22 cellular contexts compared by ENCODE assay signal in genomic region chr1:62198781-62199125, GRCh38. TPM values are rescaled to one million over a fixed set of nuclear protein-coding genes. Genes with fewer than 3 reads are reported as not detected.
DNase-seq lines count a peak whose midpoint lies in the region; ATAC-seq, FAIRE-seq and TF ChIP-seq lines count a peak whose summit lies in the region.
"Had no signal": no experiment of that assay in that cellular context is flagged by ENCODE, and none has a peak within 500 bp of the region (broad histone marks: within the 10 kb centered on the region; RNA-seq: fewer than 3 reads in every experiment).

No MANE protein-coding gene starts in this region.

- no peak for FAIRE-seq in frontal cortex (lab: Jason Lieb, UNC)
- FAIRE-seq: A204.1, GM12891, islet of Langerhans had no signal

- no peak overlapping the region for H3K27ac ChIP-seq in cardiac muscle cell
- H3K27ac ChIP-seq in iPS-20b (ENCODE audit: low read length) = peak overlapping the region; percentile 11
- no peak overlapping the region for H3K27ac ChIP-seq in upper lobe of right lung
- H3K27ac ChIP-seq: brain microvascular endothelial cell, tibial nerve had no signal

- H3K27me3 ChIP-seq in cardiac muscle cell (peaks cover 25% of the 10 kb centered on the region), iPS-20b (ENCODE audit: insufficient read depth, low read length) (peaks cover 7% of the 10 kb centered on the region; the same call in 1 of the 2 replicates), upper lobe of right lung (peaks cover 22% of the 10 kb centered on the region)

- peak; percentile 51 to 54 for DNase-seq in cardiac muscle cell (ENCODE audit: low read depth in 1 of 2, low spot score in 1 of 2)
- DNase-seq in left ventricle myocardium superior = no peak
- DNase-seq in astrocyte of the hippocampus (ENCODE audit: low read depth, low spot score) = peak; percentile 20
- no peak for DNase-seq in upper lobe of right lung
- no peak for DNase-seq in frontal cortex (ENCODE audit: low spot score in 2 of 2)
- DNase-seq in HUDEP-2 (lab: John Stamatoyannopoulos, UW; ENCODE audit: unreplicated experiment in 76 of 76) = no peak
- no peak for DNase-seq in activated CD4-positive, alpha-beta T cell treated with anti-CD3 and anti-CD28 coated beads, Interleukin-2, amount 50 U/mL, for 1 hour
- DNase-seq: activated CD4-positive, CD25-positive, alpha-beta regulatory T cell; activated effector memory CD4-positive, alpha-beta T cell treated with Interleukin-2 at 50 U/mL for 16 hours; brain microvascular endothelial cell; CD4-positive, CD25-positive, alpha-beta regulatory T cell; NCI-H146; NCI-H345; Right ventricle myocardium superior had no signal

- H3K36me3 ChIP-seq in cardiac muscle cell (no peaks in the 10 kb centered on the region), iPS-20b (ENCODE audit: insufficient read depth, low read depth, low read length) (peaks cover 76% of the 10 kb centered on the region), upper lobe of right lung (no peaks in the 10 kb centered on the region)
- H3K36me3 ChIP-seq: brain microvascular endothelial cell had no signal

- TF ChIP-seq CTCF in cardiac muscle cell (IDR thresholded peaks at IDR 0.05; ENCODE audit: low read depth, low read length) = no peak
- TF ChIP-seq CTCF in upper lobe of right lung (IDR thresholded peaks at IDR 0.05) = no peak

- ATAC-seq in left ventricle myocardium superior (no peak), upper lobe of right lung (peak; percentile 54)
- ATAC-seq: stimulated activated effector memory CD8-positive, alpha-beta T cell treated with anti-CD3 and anti-CD28 coated beads, Interleukin-12 subunit alpha, Interleukin-12 subunit beta, amount 100 ng/mL, for 72 hours had no signal

- H3K9me3 ChIP-seq in cardiac muscle cell (ENCODE audit: low read depth) = no peaks in the 10 kb centered on the region
- no peaks in the 10 kb centered on the region for H3K9me3 ChIP-seq in iPS-20b (ENCODE audit: insufficient read depth, low read depth, low read length)
- no peaks in the 10 kb centered on the region for H3K9me3 ChIP-seq in upper lobe of right lung

- no peak overlapping the region for H3K4me3 ChIP-seq in cardiac muscle cell
- peak overlapping the region; percentile 65 for H3K4me3 ChIP-seq in iPS-20b (ENCODE audit: low read length)
- H3K4me3 ChIP-seq in upper lobe of right lung = no peak overlapping the region
- H3K4me3 ChIP-seq: smooth muscle cell, tibial nerve had no signal

- H3K9ac ChIP-seq in iPS-20b (ENCODE audit: low read depth, low read length) = peak overlapping the region; percentile 74

- H3K4me1 ChIP-seq in cardiac muscle cell (ENCODE audit: low read depth) (peaks cover 7% of the 10 kb centered on the region), iPS-20b (ENCODE audit: insufficient read depth, low read length) (peaks cover 13% of the 10 kb centered on the region; the same call in 1 of the 2 replicates), upper lobe of right lung (no peaks in the 10 kb centered on the region)

- intact Hi-C loops in left ventricle myocardium superior (cut with micrococcal nuclease) = no loop called here
- intact Hi-C loops in upper lobe of right lung (cut with DNase I) = no loop called here

RNA-seq across cellular contexts. Expression of gene L1TD1, which starts 4.1 kb away (rescaled TPM):
- total RNA-seq in cardiac muscle cell (0.04 and 0.36 TPM in 2 replicates), left ventricle myocardium superior (0.05 TPM), upper lobe of right lung (0.67 TPM), frontal cortex (0.41 TPM)
- 0.37 TPM in 1 of 2 replicates, not detected in the other for polyA plus RNA-seq in cardiac muscle cell
- total RNA-seq: CD4-positive, CD25-positive, alpha-beta regulatory T cell; Right ventricle myocardium superior; T-helper 1 cell treated with Interleukin-12 subunit alpha and Interleukin-12 subunit beta and Interleukin-4 antibody, amounts not matched to agents 30 ng/mL and 1 ng/mL, for 36 hours had no signal
- polyA plus RNA-seq: CD4-positive, CD25-positive, alpha-beta regulatory T cell had no signal

Comparison
In these comparisons a context has a peak if more than half of its experiments do, and no peak if none do; other contexts are left out.
1. DNase-seq: peak in cardiac muscle cell (2 of 2) and astrocyte of the hippocampus (single experiment); none in left ventricle myocardium superior (single experiment), upper lobe of right lung (single experiment), frontal cortex (0 of 2), HUDEP-2 (0 of 76) and activated CD4-positive, alpha-beta T cell treated with anti-CD3 and anti-CD28 coated beads, Interleukin-2, amount 50 U/mL, for 1 hour (single experiment).